In genomic region chr12:1811281-1811947, GRCh38 we compare ENCODE assay signal across 8 cellular contexts. TPM values are rescaled to one million over a fixed set of nuclear protein-coding genes. Genes with fewer than 3 reads are reported as not detected.
DNase-seq lines count a peak whose midpoint lies in the region; ATAC-seq and TF ChIP-seq lines count a peak whose summit lies in the region.
"Had no signal": no experiment of that assay in that cellular context is flagged by ENCODE, and none has a peak within 500 bp of the region (broad histone marks: within the 10 kb centered on the region; RNA-seq: fewer than 3 reads in every experiment).

No MANE protein-coding gene starts in this region.

- TF ChIP-seq CTCF in Peyer's patch (IDR thresholded peaks at IDR 0.05): no peak

- peak overlapping the region; percentile 53 for H3K4me3 Mint-ChIP-seq in activated T-cell treated with anti-CD3 and anti-CD28 coated beads, Interleukin-2, amount 50 U/mL, for 24 hours
- H3K4me3 Mint-ChIP-seq in stimulated activated naive CD8-positive, alpha-beta T cell treated with anti-CD3 and anti-CD28 coated beads, Interleukin-15, amount 100 ng/mL, for 72 hours: peak overlapping the region; percentile 7 to 61

- H3K27ac ChIP-seq in Peyer's patch (peak overlapping the region; percentile 10 to 59 (median 38)), right cardiac atrium (ENCODE audit: low read length) (no peak overlapping the region)

- peaks cover 20% of the 10 kb centered on the region for H3K4me1 Mint-ChIP-seq in activated T-cell treated with anti-CD3 and anti-CD28 coated beads, Interleukin-2, amount 50 U/mL, for 24 hours (ENCODE audit: low read depth)
- peaks cover 21% of the 10 kb centered on the region for H3K4me1 Mint-ChIP-seq in stimulated activated naive CD8-positive, alpha-beta T cell treated with anti-CD3 and anti-CD28 coated beads, Interleukin-15, amount 100 ng/mL, for 72 hours

- H3K36me3 ChIP-seq in Peyer's patch (no peaks in the 10 kb centered on the region), H7 (replicated peaks; ENCODE audit: control insufficient read depth, insufficient read depth, low read length) (no peaks in the 10 kb centered on the region)

- H3K27me3 ChIP-seq in Peyer's patch (no peaks in the 10 kb centered on the region), right cardiac atrium (ENCODE audit: control insufficient read depth, insufficient read depth) (no peaks in the 10 kb centered on the region), H7 (ENCODE audit: control insufficient read depth, insufficient read depth, low read length) (no peaks in the 10 kb centered on the region)

- H3K9me3 ChIP-seq in Peyer's patch (no peaks in the 10 kb centered on the region), right cardiac atrium (ENCODE audit: control insufficient read depth, low read length) (no peaks in the 10 kb centered on the region)

- H3K4me3 ChIP-seq in Peyer's patch (no peak overlapping the region), right cardiac atrium (ENCODE audit: low read length) (no peak overlapping the region), H7 (ENCODE audit: insufficient read depth, low read depth, low read length) (no peak overlapping the region)

- no peaks in the 10 kb centered on the region for H3K36me3 Mint-ChIP-seq in activated T-cell treated with anti-CD3 and anti-CD28 coated beads, Interleukin-2, amount 50 U/mL, for 24 hours (ENCODE audit: low read depth)

- TF ChIP-seq POLR2A in Peyer's patch (IDR thresholded peaks at IDR 0.05): no peak

- 74% methylated on average over 27 of the region's 27 CpGs for WGBS in right cardiac atrium

- no peaks in the 10 kb centered on the region for H3K4me1 ChIP-seq in Peyer's patch
- H3K4me1 ChIP-seq in right cardiac atrium (ENCODE audit: control insufficient read depth, insufficient read depth, low read length): no peaks in the 10 kb centered on the region

- no peaks in the 10 kb centered on the region for H3K27me3 Mint-ChIP-seq in activated T-cell treated with anti-CD3 and anti-CD28 coated beads, Interleukin-2, amount 50 U/mL, for 24 hours
- no peaks in the 10 kb centered on the region for H3K27me3 Mint-ChIP-seq in stimulated activated naive CD8-positive, alpha-beta T cell treated with anti-CD3 and anti-CD28 coated beads, Interleukin-15, amount 100 ng/mL, for 72 hours

- H3K27ac Mint-ChIP-seq in activated T-cell treated with anti-CD3 and anti-CD28 coated beads, Interleukin-2, amount 50 U/mL, for 24 hours: peak overlapping the region; percentile 80
- peak overlapping the region; percentile 8 to 94 for H3K27ac Mint-ChIP-seq in stimulated activated naive CD8-positive, alpha-beta T cell treated with anti-CD3 and anti-CD28 coated beads, Interleukin-15, amount 100 ng/mL, for 72 hours

- intact Hi-C loops in right cardiac atrium (cut with DNase I): no loop called here

- H3K9me3 Mint-ChIP-seq in activated T-cell treated with anti-CD3 and anti-CD28 coated beads, Interleukin-2, amount 50 U/mL, for 24 hours: no peaks in the 10 kb centered on the region
- H3K9me3 Mint-ChIP-seq in stimulated activated naive CD8-positive, alpha-beta T cell treated with anti-CD3 and anti-CD28 coated beads, Interleukin-15, amount 100 ng/mL, for 72 hours: no peaks in the 10 kb centered on the region

- ATAC-seq in right cardiac atrium: peak in 1 of 2 donors; percentile 13
- peak; percentile 60 for ATAC-seq in stimulated activated naive CD8-positive, alpha-beta T cell treated with anti-CD3 and anti-CD28 coated beads, Interleukin-15, amount 100 ng/mL, for 72 hours
- ATAC-seq in HG02610 (IDR thresholded peaks at IDR 0.05; ENCODE audit: unreplicated experiment): no peak

- DNase-seq in Peyer's patch (no peak), right cardiac atrium (peak in 2 of 3 donors; percentile 46 to 49), H7 (no peak), NCI-H1048 (lab: John Stamatoyannopoulos, UW) (no peak)
- DNase-seq in activated T-cell treated with anti-CD3 and anti-CD28 coated beads, Interleukin-2, amount 50 U/mL, for 24 hours: peak; percentile 63
- DNase-seq in stimulated activated naive CD8-positive, alpha-beta T cell treated with anti-CD3 and anti-CD28 coated beads, Interleukin-15, amount 100 ng/mL, for 72 hours: no peak
- DNase-seq: NCI-H2107 had no signal

RNA-seq across cellular contexts. Expression of gene LRTM2, which starts 9.0 kb away (rescaled TPM):
- not detected for total RNA-seq in Peyer's patch
- total RNA-seq in right cardiac atrium: not detected
- not detected for polyA plus RNA-seq in right cardiac atrium
- total RNA-seq in H7 (2014; rRNA removed; shearing (Covaris generic)): 0.42 TPM in 1 of 2 replicates, not detected in the other

Comparison
In these comparisons a context has a peak if more than half of its experiments do, and no peak if none do; other contexts are left out.
1. DNase-seq: peak in activated T-cell treated with anti-CD3 and anti-CD28 coated beads, Interleukin-2, amount 50 U/mL, for 24 hours (single experiment) and right cardiac atrium (2 of 3); none in Peyer's patch (0 of 3), stimulated activated naive CD8-positive, alpha-beta T cell treated with anti-CD3 and anti-CD28 coated beads, Interleukin-15, amount 100 ng/mL, for 72 hours (0 of 2), H7 (single experiment) and NCI-H1048 (single experiment).